In the genomic region with DNA sequence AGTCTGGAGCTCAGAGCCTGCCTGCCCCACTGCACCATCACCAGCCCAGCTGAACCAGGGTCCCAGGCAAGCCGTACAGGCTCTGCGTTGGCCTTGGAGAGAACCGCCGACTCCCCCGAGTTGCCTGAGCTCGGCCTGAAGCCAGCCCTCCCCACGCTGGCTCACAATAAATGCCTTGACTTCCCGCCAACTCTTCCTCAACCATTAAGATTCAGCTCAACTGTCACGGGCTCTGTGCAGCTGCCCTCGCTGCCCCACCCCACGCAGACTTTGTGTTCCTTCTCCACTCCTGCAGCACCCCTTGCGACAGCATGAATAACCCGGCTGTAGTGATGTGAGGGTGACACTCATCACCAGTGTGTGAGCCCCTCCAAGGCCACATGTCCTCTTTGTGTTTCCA, we compare ENCODE assay signal across 8 cellular contexts. TPM values are rescaled to one million over a fixed set of nuclear protein-coding genes. Genes with fewer than 3 reads are reported as not detected.
A peak's percentile ranks its signal among the peaks of the same experiment; 100 is the strongest.
DNase-seq lines count a peak whose midpoint lies in the region; ATAC-seq and TF ChIP-seq lines count a peak whose summit lies in the region.

No MANE protein-coding gene starts in this region.

- no peak overlapping the region for H3K27ac ChIP-seq in A673 (ENCODE audit: low read depth, low read length, poor library complexity, severe bottlenecking)
- H3K27ac ChIP-seq in lung (ENCODE audit: low read depth in 1 of 2, low read length in 1 of 2) = no peak overlapping the region

- H3K27me3 ChIP-seq in A673 (replicated peaks; ENCODE audit: insufficient read depth, low read depth, low read length, poor library complexity) (no peaks in the 10 kb centered on the region), lung (ENCODE audit: control insufficient read depth, insufficient read depth) (no peaks in the 10 kb centered on the region)

- H3K4me3 ChIP-seq in A673 (ENCODE audit: low read depth, low read length, poor library complexity, severe bottlenecking) (no peak overlapping the region), astrocyte of the spinal cord (ENCODE audit: low read depth, low read length) (no peak overlapping the region), lung (no peak overlapping the region)

- WGBS in lung, 2 donors = 30 to 44% methylated on average over 13 of the region's 13 CpGs

- POLR2A ChIA-PET in A673 (lab: Charles Lee; ENCODE audit: low non-redundant PET) = no interaction called here

- no peaks in the 10 kb centered on the region for H3K36me3 ChIP-seq in A673 (ENCODE audit: insufficient read depth, low read length, poor library complexity, severe bottlenecking)
- H3K36me3 ChIP-seq in lung (ENCODE audit: control insufficient read depth in 2 of 2, insufficient read depth in 2 of 2, low read length in 2 of 2) = no peaks in the 10 kb centered on the region

- no peak for TF ChIP-seq CTCF in A673 (conservative IDR thresholded peaks at IDR 0.05; ENCODE audit: low read depth, low read length)
- no peak for TF ChIP-seq CTCF in astrocyte of the spinal cord (IDR thresholded peaks at IDR 0.05; ENCODE audit: low read depth, low read length)
- TF ChIP-seq CTCF in lung (IDR thresholded peaks at IDR 0.05; ENCODE audit: control extremely low read depth, extremely low read depth) = no peak

- peak; percentile 60 for DNase-seq in A673 (ENCODE audit: low spot score)
- peak; percentile 85 for DNase-seq in KBM-7
- DNase-seq in astrocyte of the spinal cord (ENCODE audit: low read depth, low spot score) = peak; percentile 32
- DNase-seq in lung (ENCODE audit: low spot score) = no peak
- no peak for DNase-seq in foreskin melanocyte

- in situ Hi-C loops in KBM-7 (cut with MboI; ENCODE audit: low pct_unique_long_range_greater_than_20kb, low sequenced_read_pairs) = no loop called here
- in situ Hi-C loops in astrocyte of the spinal cord (cut with HindIII; ENCODE audit: low sequenced_read_pairs) = no loop called here

- H3K4me1 ChIP-seq in A673 (ENCODE audit: insufficient read depth, low read length, poor library complexity, severe bottlenecking) (peaks cover 7% of the 10 kb centered on the region), lung (ENCODE audit: control insufficient read depth in 2 of 2, insufficient read depth in 2 of 2, low read length in 2 of 2) (no peaks in the 10 kb centered on the region)

- CTCF ChIA-PET in A673 (lab: Charles Lee) = no interaction called here

- intact Hi-C loops in A673 (cut with micrococcal nuclease; ENCODE audit: unreplicated experiment) = no loop called here

- no peaks in the 10 kb centered on the region for H3K9me3 ChIP-seq in A673 (ENCODE audit: low read depth, low read length, poor library complexity, severe bottlenecking)
- H3K9me3 ChIP-seq in lung (ENCODE audit: control insufficient read depth in 2 of 2, insufficient read depth in 1 of 2, low read length in 1 of 2) = no peaks in the 10 kb centered on the region

- ATAC-seq in lung (ENCODE audit: insufficient read depth, low FRiP score) (peak; percentile 41), HG02759 (IDR thresholded peaks at IDR 0.05; ENCODE audit: unreplicated experiment) (no peak), GM19463 (IDR thresholded peaks at IDR 0.05; ENCODE audit: unreplicated experiment) (no peak), GM19023 (IDR thresholded peaks at IDR 0.05; ENCODE audit: unreplicated experiment) (no peak)

- no TSS peak for BruUV-seq in A673 (replicated peaks; lab: Mats Ljungman, UMichigan)

RNA-seq across cellular contexts. Expression of gene QPRT, which starts 4.8 kb away (rescaled TPM):
- 31.1 and 48.3 TPM in 2 replicates for total RNA-seq in A673 (2021)
- total RNA-seq in lung = 10 to 100 TPM; 22.0 to 23.1 TPM
- polyA plus RNA-seq in lung = 1 to 10 TPM; 8.7 to 9.6 TPM

RNA-seq across cellular contexts. Expression of gene SPN, which starts 11.1 kb away (rescaled TPM):
- total RNA-seq in A673 (2021) = not detected in 2 replicates
- 10 to 100 TPM in 1 of 2 donors, 1 to 10 TPM in 1; 5.8 to 52.5 TPM for total RNA-seq in lung
- polyA plus RNA-seq in lung = 10 to 100 TPM; 10.5 to 14.4 TPM

Comparison
In these comparisons a context has a peak if more than half of its experiments do, and no peak if none do; other contexts are left out.
1. DNase-seq: peak in A673 (single experiment), KBM-7 (single experiment) and astrocyte of the spinal cord (single experiment); none in lung (single experiment) and foreskin melanocyte (single experiment).